ENCODE assay signal across 13 cellular contexts in the genomic region with DNA sequence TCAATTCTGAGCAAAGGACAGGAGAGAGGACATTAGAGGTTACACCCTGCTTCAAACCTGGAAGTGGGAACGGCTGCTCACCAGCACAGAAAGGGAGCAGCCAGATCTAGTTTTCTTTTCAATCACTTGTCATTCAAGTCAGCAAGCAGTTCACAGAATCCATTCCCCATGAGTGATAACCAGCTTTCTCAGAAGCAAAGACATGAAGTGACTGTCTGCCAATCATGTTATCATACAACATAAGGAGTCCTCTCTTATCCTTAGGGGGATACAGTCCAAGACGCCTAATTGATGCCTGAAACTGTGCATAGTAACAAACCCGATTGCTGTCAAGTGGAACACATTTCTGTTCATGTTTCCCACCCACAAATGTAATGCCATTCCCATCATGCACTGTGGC. TPM values are rescaled to one million over a fixed set of nuclear protein-coding genes. Genes with fewer than 3 reads are reported as not detected.
DNase-seq lines count a peak whose midpoint lies in the region; ATAC-seq and TF ChIP-seq lines count a peak whose summit lies in the region.
"Had no signal": no experiment of that assay in that cellular context is flagged by ENCODE, and none has a peak within 500 bp of the region (broad histone marks: within the 10 kb centered on the region; RNA-seq: fewer than 3 reads in every experiment).

No MANE protein-coding gene starts in this region.

- no peaks in the 10 kb centered on the region for H3K27me3 ChIP-seq in lower lobe of right lung (ENCODE audit: low read depth)
- H3K27me3 ChIP-seq in mesendoderm (ENCODE audit: insufficient read depth, low read length, poor library complexity), result no peaks in the 10 kb centered on the region

- H4K5ac ChIP-seq in mesendoderm (ENCODE audit: low read length), result no peak overlapping the region

- no peak overlapping the region for H2BK15ac ChIP-seq in mesendoderm (replicated peaks; ENCODE audit: low read depth)

- no peak overlapping the region for H3K4me3 ChIP-seq in lower lobe of right lung
- no peak overlapping the region for H3K4me3 ChIP-seq in mesendoderm (ENCODE audit: low read length)

- intact Hi-C loops in lower lobe of right lung (cut with DNase I), result no loop called here

- no peak overlapping the region for H3K4ac ChIP-seq in mesendoderm (ENCODE audit: low read depth, low read length)

- H2BK5ac ChIP-seq in mesendoderm (ENCODE audit: low read length), result no peak overlapping the region

- H4K8ac ChIP-seq in mesendoderm (ENCODE audit: low read depth, low read length), result no peak overlapping the region

- TF ChIP-seq POLR2A in erythroblast (IDR thresholded peaks at IDR 0.05; ENCODE audit: low read length), result no peak

- H2AK5ac ChIP-seq in mesendoderm (ENCODE audit: low read length), result no peak overlapping the region

- H3K4me1 ChIP-seq in lower lobe of right lung (no peaks in the 10 kb centered on the region), mesendoderm (ENCODE audit: control insufficient read depth, low read depth, low read length) (no peaks in the 10 kb centered on the region)
- H3K4me1 ChIP-seq: parathyroid adenoma had no signal

- H3K79me1 ChIP-seq in mesendoderm (ENCODE audit: low read length), result no peaks in the 10 kb centered on the region

- H3K27ac ChIP-seq in lower lobe of right lung, result no peak overlapping the region
- H3K27ac ChIP-seq in mesendoderm (ENCODE audit: low read depth, low read length), result no peak overlapping the region
- H3K27ac ChIP-seq: parathyroid adenoma had no signal

- H3K9ac ChIP-seq in mesendoderm (ENCODE audit: low read length), result no peak overlapping the region
- H3K9ac ChIP-seq: parathyroid adenoma had no signal

- no peak overlapping the region for H3K56ac ChIP-seq in mesendoderm (ENCODE audit: low read length)

- no peak overlapping the region for H3K23ac ChIP-seq in mesendoderm (ENCODE audit: low read length)

- no peak overlapping the region for H3K18ac ChIP-seq in mesendoderm (ENCODE audit: low read length)

- no CpG with 5 or more reads among the region's 3 CpGs for WGBS in mesendoderm (ENCODE audit: extremely low coverage, insufficient coverage, low lambda C conversion rate)

- DNase-seq in erythroblast (lab: John Stamatoyannopoulos, UW) (peak; percentile 21 to 55), lower lobe of right lung (no peak), mesendoderm (no peak), HK-2 (ENCODE audit: unreplicated experiment) (no peak), activated gamma-delta T cell (lab: John Stamatoyannopoulos, UW) (no peak)
- DNase-seq: midbrain, SHP77 treated with DMSO at 0.1 percent for 48 hours, small intestine had no signal

- no peaks in the 10 kb centered on the region for H3K9me3 ChIP-seq in lower lobe of right lung

- H3K4me2 ChIP-seq in mesendoderm (ENCODE audit: low read length), result no peak overlapping the region

- H3K36me3 ChIP-seq in lower lobe of right lung (peaks cover 8% of the 10 kb centered on the region), mesendoderm (ENCODE audit: control insufficient read depth, insufficient read depth, low read length) (no peaks in the 10 kb centered on the region)

- TF ChIP-seq CTCF in lower lobe of right lung (IDR thresholded peaks at IDR 0.05), result no peak

- H3K79me2 ChIP-seq in mesendoderm (ENCODE audit: control insufficient read depth, insufficient read depth, low read length), result no peaks in the 10 kb centered on the region
- H3K79me2 ChIP-seq: parathyroid adenoma had no signal

- peak; percentile 55 for ATAC-seq in GM18498 (IDR thresholded peaks at IDR 0.05; ENCODE audit: unreplicated experiment)
- ATAC-seq in GM19463 (IDR thresholded peaks at IDR 0.05; ENCODE audit: unreplicated experiment), result peak; percentile 64
- peak; percentile 44 for ATAC-seq in HG03565 (IDR thresholded peaks at IDR 0.05; ENCODE audit: unreplicated experiment)
- no peak for ATAC-seq in lower lobe of right lung

- no peak overlapping the region for H2BK120ac ChIP-seq in mesendoderm (ENCODE audit: low read depth, low read length)

RNA-seq across cellular contexts. Expression of gene FAM98B, which starts 54.7 kb away (rescaled TPM):
- total RNA-seq in lower lobe of right lung, result 16.8 TPM
- polyA plus RNA-seq in mesendoderm (2013, experiment 1 of 2), result 55.1 TPM
- polyA plus RNA-seq in mesendoderm (2013, experiment 2 of 2), result 55.9 TPM

RNA-seq across cellular contexts. Expression of gene RASGRP1, which starts 56.0 kb away (rescaled TPM):
- 2.3 TPM for total RNA-seq in lower lobe of right lung
- polyA plus RNA-seq in mesendoderm (2013, experiment 1 of 2), result 0.32 TPM
- 0.42 TPM for polyA plus RNA-seq in mesendoderm (2013, experiment 2 of 2)
- total RNA-seq: MCF 10A had no signal

Comparison
In these comparisons a context has a peak if more than half of its experiments do, and no peak if none do; other contexts are left out.
1. ATAC-seq: peak in GM18498 (single experiment), GM19463 (single experiment) and HG03565 (single experiment); none in lower lobe of right lung (0 of 2).
2. DNase-seq: peak in erythroblast (2 of 2); none in lower lobe of right lung (single experiment), mesendoderm (single experiment), HK-2 (single experiment) and activated gamma-delta T cell (single experiment).